Comparison of ENCODE assay signal across 24 cellular contexts in genomic region chr14:98204139-98204538, GRCh38.
DNase-seq lines count a peak whose midpoint lies in the region; ATAC-seq and TF ChIP-seq lines count a peak whose summit lies in the region.
"Had no signal": no experiment of that assay in that cellular context is flagged by ENCODE, and none has a peak within 500 bp of the region (broad histone marks: within the 10 kb centered on the region; RNA-seq: fewer than 3 reads in every experiment).

No MANE protein-coding gene starts in this region.

- in situ Hi-C loops in GM13976 (cut with MboI; ENCODE audit: low sequenced_read_pairs, unreplicated experiment): no loop called here

- no peaks in the 10 kb centered on the region for H3K36me3 ChIP-seq in CD4-positive, CD25-positive, alpha-beta regulatory T cell (ENCODE audit: control insufficient read depth, insufficient read depth, low read length)
- H3K36me3 ChIP-seq: esophagus muscularis mucosa had no signal

- no peak overlapping the region for H3K4me3 ChIP-seq in CD4-positive, CD25-positive, alpha-beta regulatory T cell (ENCODE audit: low read depth, low read length)
- H3K4me3 ChIP-seq in dorsolateral prefrontal cortex: no peak overlapping the region
- H3K4me3 ChIP-seq: esophagus muscularis mucosa, lung, skin epidermis, testis had no signal

- peaks cover 21 to 94% (median 62%) of the 10 kb centered on the region in 4 donors for H3K4me1 Mint-ChIP-seq in CD4-positive, CD25-positive, alpha-beta regulatory T cell
- peaks cover 99% of the 10 kb centered on the region for H3K4me1 Mint-ChIP-seq in CD4-positive, alpha-beta T cell (ENCODE audit: low read depth)
- peaks cover 83% of the 10 kb centered on the region for H3K4me1 Mint-ChIP-seq in activated CD8-positive, alpha-beta T cell treated with anti-CD3 and anti-CD28 coated beads for 36 hours (ENCODE audit: low read depth)
- peaks cover 47 to 60% of the 10 kb centered on the region in 2 donors for H3K4me1 Mint-ChIP-seq in effector memory CD8-positive, alpha-beta T cell (ENCODE audit: low read depth in 2 of 2)
- peaks cover 32 to 33% of the 10 kb centered on the region in 2 donors for H3K4me1 Mint-ChIP-seq in natural killer cell

- no peak for DNase-seq in CD4-positive, CD25-positive, alpha-beta regulatory T cell
- DNase-seq in CD4-positive, alpha-beta T cell: no peak
- no peak for DNase-seq in activated CD8-positive, alpha-beta T cell treated with anti-CD3 and anti-CD28 coated beads for 36 hours
- DNase-seq in effector memory CD8-positive, alpha-beta T cell: no peak
- DNase-seq in GM13976 (ENCODE audit: low spot score) (no peak), dorsolateral prefrontal cortex (no peak), natural killer cell (no peak)
- DNase-seq: activated CD4-positive, CD25-positive, alpha-beta regulatory T cell; DMS153; effector CD4-positive, alpha-beta T cell; HFFc6; KBM-7; MV-4-11; NCI-H2171 treated with DMSO at 0.1 percent for 48 hours; NCI-H69; nucleus accumbens; RPMI8226; stimulated activated CD4-positive, alpha-beta T cell treated with anti-CD3 and anti-CD28 coated beads, Interleukin-1b, Interleukin-23, amount 100 ng/mL, for 48 hours; T-helper 9 cell; testis had no signal

- intact Hi-C loops in CD4-positive, alpha-beta T cell (cut with DNase I, micrococcal nuclease): no loop called here
- intact Hi-C loops in activated CD8-positive, alpha-beta T cell treated with anti-CD3 and anti-CD28 coated beads for 36 hours (cut with micrococcal nuclease): no loop called here
- intact Hi-C loops in dorsolateral prefrontal cortex (cut with DNase I): no loop called here
- intact Hi-C loops in natural killer cell (cut with micrococcal nuclease): no loop called here

- CTCF ChIA-PET in CD4-positive, alpha-beta T cell (lab: Charles Lee): no interaction called here
- CTCF ChIA-PET in activated CD8-positive, alpha-beta T cell treated with anti-CD3 and anti-CD28 coated beads for 36 hours (lab: Charles Lee): interaction anchor here (1.2 kb wide), 1 partner anchor 1063 kb away, joined by 3 read pairs; no protein-coding TSS in a partner anchor

- peaks cover 42% of the 10 kb centered on the region for H3K4me1 ChIP-seq in CD4-positive, CD25-positive, alpha-beta regulatory T cell (ENCODE audit: control insufficient read depth, insufficient read depth, low read length, poor library complexity, severe bottlenecking)
- H3K4me1 ChIP-seq: esophagus muscularis mucosa, testis had no signal

- H3K27ac Mint-ChIP-seq in CD4-positive, CD25-positive, alpha-beta regulatory T cell: peak overlapping the region in 2 of 3 donors; percentile 87 to 93
- peak overlapping the region; percentile 93 for H3K27ac Mint-ChIP-seq in CD4-positive, alpha-beta T cell
- H3K27ac Mint-ChIP-seq in activated CD8-positive, alpha-beta T cell treated with anti-CD3 and anti-CD28 coated beads for 36 hours: peak overlapping the region; percentile 87
- peak overlapping the region; percentile 49 to 86 for H3K27ac Mint-ChIP-seq in effector memory CD8-positive, alpha-beta T cell
- H3K27ac Mint-ChIP-seq in natural killer cell: no peak overlapping the region
- H3K27ac Mint-ChIP-seq: HFFc6 had no signal

- peak overlapping the region in 2 of 4 donors; percentile 74 to 83 for H3K4me3 Mint-ChIP-seq in CD4-positive, CD25-positive, alpha-beta regulatory T cell
- peak overlapping the region; percentile 82 for H3K4me3 Mint-ChIP-seq in CD4-positive, alpha-beta T cell
- H3K4me3 Mint-ChIP-seq in activated CD8-positive, alpha-beta T cell treated with anti-CD3 and anti-CD28 coated beads for 36 hours: peak overlapping the region; percentile 64
- H3K4me3 Mint-ChIP-seq in effector memory CD8-positive, alpha-beta T cell: no peak overlapping the region
- no peak overlapping the region for H3K4me3 Mint-ChIP-seq in natural killer cell
- H3K4me3 Mint-ChIP-seq: HFFc6 had no signal

- H3K36me3 Mint-ChIP-seq in CD4-positive, CD25-positive, alpha-beta regulatory T cell: no peaks in the 10 kb centered on the region
- H3K36me3 Mint-ChIP-seq in CD4-positive, alpha-beta T cell (ENCODE audit: low read depth): peaks cover 17% of the 10 kb centered on the region
- no peaks in the 10 kb centered on the region for H3K36me3 Mint-ChIP-seq in activated CD8-positive, alpha-beta T cell treated with anti-CD3 and anti-CD28 coated beads for 36 hours (ENCODE audit: low read depth)
- H3K36me3 Mint-ChIP-seq in effector memory CD8-positive, alpha-beta T cell (ENCODE audit: insufficient read depth): no peaks in the 10 kb centered on the region
- no peaks in the 10 kb centered on the region for H3K36me3 Mint-ChIP-seq in natural killer cell
- H3K36me3 Mint-ChIP-seq: CD8-positive, alpha-beta memory T cell had no signal

- H3K9me3 ChIP-seq in CD4-positive, CD25-positive, alpha-beta regulatory T cell (ENCODE audit: control insufficient read depth in 2 of 2, low read length in 2 of 2): no peaks in the 10 kb centered on the region
- H3K9me3 ChIP-seq in CD4-positive, alpha-beta T cell (ENCODE audit: control insufficient read depth, low read length): no peaks in the 10 kb centered on the region
- H3K9me3 ChIP-seq: esophagus muscularis mucosa, testis had no signal

- no peak overlapping the region for H3K27ac ChIP-seq in CD4-positive, CD25-positive, alpha-beta regulatory T cell (ENCODE audit: insufficient read depth, low read length, poor library complexity, severe bottlenecking)
- H3K27ac ChIP-seq in CD4-positive, alpha-beta T cell (ENCODE audit: low read depth, low read length): peak overlapping the region; percentile 18
- H3K27ac ChIP-seq in dorsolateral prefrontal cortex: no peak overlapping the region
- H3K27ac ChIP-seq: esophagus muscularis mucosa, skin epidermis, testis had no signal

- H3K27me3 ChIP-seq in CD4-positive, CD25-positive, alpha-beta regulatory T cell (ENCODE audit: control insufficient read depth, insufficient read depth, low read length): no peaks in the 10 kb centered on the region
- no peaks in the 10 kb centered on the region for H3K27me3 ChIP-seq in CD4-positive, alpha-beta T cell (ENCODE audit: control insufficient read depth, insufficient read depth, low read length)
- peaks cover 0 to 54% (median 19%) of the 10 kb centered on the region in 45 donors for H3K27me3 ChIP-seq in dorsolateral prefrontal cortex
- H3K27me3 ChIP-seq: testis had no signal

- no peak for TF ChIP-seq CTCF in CD4-positive, alpha-beta T cell (IDR thresholded peaks at IDR 0.05)
- no peak for TF ChIP-seq CTCF in activated CD8-positive, alpha-beta T cell treated with anti-CD3 and anti-CD28 coated beads for 36 hours (IDR thresholded peaks at IDR 0.05)
- TF ChIP-seq CTCF in GM13976 (IDR thresholded peaks at IDR 0.05; ENCODE audit: borderline replicate concordance, control extremely low read depth, extremely low read depth, insufficient read depth, missing control alignments) (no peak), dorsolateral prefrontal cortex (IDR thresholded peaks at IDR 0.05 in 54 of 56, conservative IDR thresholded peaks at IDR 0.05 in 2 of 56; ENCODE audit: low read depth in 1 of 56, partially characterized antibody in 56 of 56) (no peak), natural killer cell (IDR thresholded peaks at IDR 0.05) (no peak)

- POLR2A ChIA-PET in CD4-positive, alpha-beta T cell (lab: Charles Lee): interaction anchor here (0.6 to 4.4 kb wide), 15 partner anchors 10 to 1068 kb away, joined by 3 to 25 read pairs (median 4); partner anchors contain the start of gene BCL11B
- POLR2A ChIA-PET in activated CD8-positive, alpha-beta T cell treated with anti-CD3 and anti-CD28 coated beads for 36 hours (lab: Charles Lee): interaction anchor here (1.5 to 1.8 kb wide), 3 partner anchors 15 to 37 kb away, joined by 3 to 7 read pairs (median 6); no protein-coding TSS in a partner anchor

- ATAC-seq in CD4-positive, CD25-positive, alpha-beta regulatory T cell (ENCODE audit: low read depth in 2 of 2): no peak
- ATAC-seq in CD4-positive, alpha-beta T cell (ENCODE audit: poor library complexity): no peak
- ATAC-seq in activated CD8-positive, alpha-beta T cell treated with anti-CD3 and anti-CD28 coated beads for 36 hours: no peak
- ATAC-seq in effector memory CD8-positive, alpha-beta T cell (replicated peaks): no peak
- no peak for ATAC-seq in natural killer cell

- no peaks in the 10 kb centered on the region for H3K9me3 Mint-ChIP-seq in CD4-positive, CD25-positive, alpha-beta regulatory T cell
- H3K9me3 Mint-ChIP-seq in CD4-positive, alpha-beta T cell: no peaks in the 10 kb centered on the region
- no peaks in the 10 kb centered on the region for H3K9me3 Mint-ChIP-seq in activated CD8-positive, alpha-beta T cell treated with anti-CD3 and anti-CD28 coated beads for 36 hours
- no peaks in the 10 kb centered on the region for H3K9me3 Mint-ChIP-seq in effector memory CD8-positive, alpha-beta T cell
- no peaks in the 10 kb centered on the region for H3K9me3 Mint-ChIP-seq in natural killer cell
- H3K9me3 Mint-ChIP-seq: CD8-positive, alpha-beta memory T cell had no signal

- no peaks in the 10 kb centered on the region for H3K27me3 Mint-ChIP-seq in CD4-positive, CD25-positive, alpha-beta regulatory T cell
- no peaks in the 10 kb centered on the region for H3K27me3 Mint-ChIP-seq in CD4-positive, alpha-beta T cell
- H3K27me3 Mint-ChIP-seq in activated CD8-positive, alpha-beta T cell treated with anti-CD3 and anti-CD28 coated beads for 36 hours: no peaks in the 10 kb centered on the region
- no peaks in the 10 kb centered on the region for H3K27me3 Mint-ChIP-seq in effector memory CD8-positive, alpha-beta T cell
- H3K27me3 Mint-ChIP-seq in natural killer cell (ENCODE audit: low read depth in 2 of 2): peaks cover 6 to 7% of the 10 kb centered on the region in 2 donors
- H3K27me3 Mint-ChIP-seq: CD8-positive, alpha-beta memory T cell had no signal

Comparison
In these comparisons a context has a peak if more than half of its experiments do, and no peak if none do; other contexts are left out.
1. H3K27ac Mint-ChIP-seq: peak in CD4-positive, CD25-positive, alpha-beta regulatory T cell (2 of 3), CD4-positive, alpha-beta T cell (single experiment), activated CD8-positive, alpha-beta T cell treated with anti-CD3 and anti-CD28 coated beads for 36 hours (single experiment) and effector memory CD8-positive, alpha-beta T cell (2 of 2); none in natural killer cell (0 of 2).
2. H3K4me3 Mint-ChIP-seq: peak in CD4-positive, alpha-beta T cell (single experiment) and activated CD8-positive, alpha-beta T cell treated with anti-CD3 and anti-CD28 coated beads for 36 hours (single experiment); none in effector memory CD8-positive, alpha-beta T cell (0 of 2) and natural killer cell (single experiment).